Comparison of ENCODE assay signal across 17 cellular contexts in genomic region chr22:43381693-43382092, GRCh38. TPM values are rescaled to one million over a fixed set of nuclear protein-coding genes. Genes with fewer than 3 reads are reported as not detected.
A peak's percentile ranks its signal among the peaks of the same experiment; 100 is the strongest.
DNase-seq lines count a peak whose midpoint lies in the region; ATAC-seq, FAIRE-seq and TF ChIP-seq lines count a peak whose summit lies in the region.
"Had no signal": no experiment of that assay in that cellular context is flagged by ENCODE, and none has a peak within 500 bp of the region (broad histone marks: within the 10 kb centered on the region; RNA-seq: fewer than 3 reads in every experiment).

No MANE protein-coding gene starts in this region.

- no peak overlapping the region for H3K4me3 ChIP-seq in BLaER1
- no peak overlapping the region for H3K4me3 ChIP-seq in spleen

- H3K36me3 Mint-ChIP-seq in effector memory CD8-positive, alpha-beta T cell (ENCODE audit: insufficient read depth): peaks cover 6% of the 10 kb centered on the region

- FAIRE-seq in GM12891 (lab: Jason Lieb, UNC): peak; percentile 93

- 32 to 57% (median 40%) methylated on average over 6 of the region's 6 CpGs for WGBS in spleen, 5 donors

- H3K27me3 ChIP-seq in BLaER1 (no peaks in the 10 kb centered on the region), spleen (replicated peaks in 1 of 7) (peaks cover 0 to 49% (median 6%) of the 10 kb centered on the region in 7 donors)

- intact Hi-C loops in spleen (cut with DNase I; ENCODE audit: low total_unique reads): loop anchor here (10.0 kb wide), 1 partner anchor 1243 kb away; no protein-coding TSS in a partner anchor

- H3K4me1 Mint-ChIP-seq in effector memory CD8-positive, alpha-beta T cell (ENCODE audit: low read depth in 2 of 2): peaks cover 27 to 29% of the 10 kb centered on the region in 2 donors

- no peak for DNase-seq in GM12891 (ENCODE audit: insufficient read length, low spot score)
- DNase-seq in NOMO-1 treated with DMSO at 0.1 percent for 48 hours (lab: John Stamatoyannopoulos, UW; ENCODE audit: unreplicated experiment): peak; percentile 61
- DNase-seq in effector memory CD8-positive, alpha-beta T cell: peak in 1 of 3 experiments; percentile 21
- DNase-seq in SW 1271 (lab: John Stamatoyannopoulos, UW): no peak
- DNase-seq in spleen: no peak
- DNase-seq: activated T-cell treated with anti-CD3 and anti-CD28 coated beads for 4 hours; cerebellar nuclear complex; DMS153; NCI-H1694; NCI-H510A; occipital lobe; PC-3; stimulated activated naive CD4-positive, alpha-beta T cell treated with Interleukin-2 at 50 U/mL for 16 hours had no signal

- H3K4me1 ChIP-seq in BLaER1 (peaks cover 41% of the 10 kb centered on the region), spleen (peaks cover 0 to 37% (median 24%) of the 10 kb centered on the region in 6 donors)

- no peaks in the 10 kb centered on the region for H4K20me1 ChIP-seq in BLaER1

- H3K36me3 ChIP-seq in BLaER1: no peaks in the 10 kb centered on the region
- H3K36me3 ChIP-seq in spleen: no peaks in the 10 kb centered on the region

- H3K9me3 Mint-ChIP-seq in effector memory CD8-positive, alpha-beta T cell: no peaks in the 10 kb centered on the region

- H3K27ac ChIP-seq in BLaER1: 0 out of 2 replicates have a peak overlapping the region, but pooled peaks have one; percentile 39
- no peak overlapping the region for H3K27ac ChIP-seq in spleen
- H3K27ac ChIP-seq: KMS-11 had no signal

- H3K27me3 Mint-ChIP-seq in effector memory CD8-positive, alpha-beta T cell: peaks cover 64 to 79% of the 10 kb centered on the region in 2 donors

- TF ChIP-seq POLR2A in GM12891 (IDR thresholded peaks at IDR 0.05; ENCODE audit: low read depth, low read length) (no peak), spleen (IDR thresholded peaks at IDR 0.05) (no peak)

- ATAC-seq in effector memory CD8-positive, alpha-beta T cell (replicated peaks): peak; percentile 50
- ATAC-seq in HG02759 (IDR thresholded peaks at IDR 0.05; ENCODE audit: unreplicated experiment) (no peak), GM21360 (IDR thresholded peaks at IDR 0.05; ENCODE audit: unreplicated experiment) (no peak)
- ATAC-seq: PC-3 had no signal

- TF ChIP-seq CTCF in spleen (IDR thresholded peaks at IDR 0.05 in 8 of 11, conservative IDR thresholded peaks at IDR 0.05 in 3 of 11): no peak

- H3K4me3 Mint-ChIP-seq in effector memory CD8-positive, alpha-beta T cell: no peak overlapping the region

- H3K4me2 ChIP-seq in BLaER1: peak overlapping the region; percentile 75
- H3K4me2 ChIP-seq: KMS-11 had no signal

- no peak overlapping the region for H3K9ac ChIP-seq in BLaER1
- H3K9ac ChIP-seq: KMS-11 had no signal

- peak overlapping the region; percentile 51 to 88 for H3K27ac Mint-ChIP-seq in effector memory CD8-positive, alpha-beta T cell

- H3K9me3 ChIP-seq in BLaER1 (no peaks in the 10 kb centered on the region), spleen (no peaks in the 10 kb centered on the region)

TF ChIP-seq in GM12891, 5 proteins besides CTCF, POLR2A, EP300 and RAD21:
- TF ChIP-seq POU2F2 (IDR thresholded peaks at IDR 0.05; ENCODE audit: low read depth, low read length) (no peak), PAX5 (IDR thresholded peaks at IDR 0.05; ENCODE audit: insufficient read depth, low read length, severe bottlenecking) (no peak), SPI1 (IDR thresholded peaks at IDR 0.05; ENCODE audit: low read depth, low read length) (no peak), POLR2AphosphoS5 (IDR thresholded peaks at IDR 0.05; ENCODE audit: low read depth, low read length) (no peak), TAF1 (IDR thresholded peaks at IDR 0.05; ENCODE audit: low read depth, low read length) (no peak)
TF ChIP-seq in GM12891: peak in this region for 0.

RNA-seq across cellular contexts. Expression of gene MPPED1, which starts 30.1 kb away (rescaled TPM):
- not detected for polyA plus RNA-seq in GM12891 (2012; ENCODE audit: low read depth, missing spikeins)
- under 1 TPM in 1 of 7 donors, not detected in 6; 0.13 TPM for total RNA-seq in spleen
- polyA plus RNA-seq in spleen: under 1 TPM; 0.02 to 0.04 (median 0.03) TPM
- total RNA-seq: PC-3 had no signal

RNA-seq across cellular contexts. Expression of gene SCUBE1, which starts 38.5 kb away (rescaled TPM):
- 0.01 TPM for polyA plus RNA-seq in GM12891 (2012; ENCODE audit: low read depth, missing spikeins)
- 10 to 100 TPM; 12.5 to 43.5 (median 20.3) TPM for total RNA-seq in spleen
- polyA plus RNA-seq in spleen: 1 to 10 TPM in 2 of 3 donors, under 1 TPM in 1; 0.46 to 3.0 (median 2.0) TPM
- total RNA-seq: PC-3 had no signal
